14 cellular contexts compared by ENCODE assay signal in genomic region chr15:68062214-68062613, GRCh38.
"Had no signal": no experiment of that assay in that cellular context is flagged by ENCODE, and none has a peak within 500 bp of the region (broad histone marks: within the 10 kb centered on the region; RNA-seq: fewer than 3 reads in every experiment).

No MANE protein-coding gene starts in this region.

- H3K27me3 ChIP-seq: heart right ventricle had no signal

- DNase-seq: activated CD4-positive, alpha-beta T cell treated with anti-CD3 and anti-CD28 coated beads for 36 hours; activated CD8-positive, alpha-beta T cell treated with anti-CD3 and anti-CD28 coated beads, Interleukin-2, amount 10 ng/mL, durations not matched to agents 7 days and 5 days; activated naive CD4-positive, alpha-beta T cell treated with anti-CD3 and anti-CD28 coated beads, Interleukin-2, amount 10 ng/mL, durations not matched to agents 7 days and 5 days; amniotic stem cell; foreskin melanocyte; heart right ventricle; islet precursor cell; stimulated activated CD4-positive, alpha-beta T cell treated with anti-CD3 and anti-CD28 coated beads, Interleukin-15, amount 100 ng/mL, for 24 hours; stimulated activated CD4-positive, alpha-beta T cell treated with anti-CD3 and anti-CD28 coated beads, Interleukin-4, amount 100 ng/mL, for 24 hours; T1000 had no signal

- H3K4me1 ChIP-seq: parathyroid adenoma had no signal

- H3K27ac Mint-ChIP-seq: activated CD4-positive, alpha-beta T cell treated with anti-CD3 and anti-CD28 coated beads for 36 hours; activated CD8-positive, alpha-beta T cell treated with anti-CD3 and anti-CD28 coated beads, Interleukin-2, amount 10 ng/mL, durations not matched to agents 7 days and 5 days; activated naive CD4-positive, alpha-beta T cell treated with anti-CD3 and anti-CD28 coated beads, Interleukin-2, amount 10 ng/mL, durations not matched to agents 7 days and 5 days; activated T-helper 17 cell treated with anti-CD3 and anti-CD28 coated beads, Interleukin-2, amount 50 U/mL, for 72 hours had no signal

- H3K9me3 ChIP-seq: heart right ventricle had no signal

- ATAC-seq: activated CD4-positive, alpha-beta T cell treated with anti-CD3 and anti-CD28 coated beads for 36 hours; activated CD8-positive, alpha-beta T cell treated with anti-CD3 and anti-CD28 coated beads, Interleukin-2, amount 10 ng/mL, durations not matched to agents 7 days and 5 days; activated T-helper 17 cell treated with anti-CD3 and anti-CD28 coated beads, Interleukin-2, amount 50 U/mL, for 72 hours; heart right ventricle; left lobe of liver had no signal

- H3K27me3 Mint-ChIP-seq: activated CD4-positive, alpha-beta T cell treated with anti-CD3 and anti-CD28 coated beads for 36 hours; activated naive CD4-positive, alpha-beta T cell treated with anti-CD3 and anti-CD28 coated beads, Interleukin-2, amount 10 ng/mL, durations not matched to agents 7 days and 5 days; activated T-helper 17 cell treated with anti-CD3 and anti-CD28 coated beads, Interleukin-2, amount 50 U/mL, for 72 hours had no signal

- FAIRE-seq: endothelial cell of umbilical vein had no signal

- H3K27ac ChIP-seq: heart right ventricle, parathyroid adenoma had no signal

- H3K4me3 ChIP-seq: heart right ventricle had no signal

- H3K4me3 Mint-ChIP-seq: activated CD4-positive, alpha-beta T cell treated with anti-CD3 and anti-CD28 coated beads for 36 hours; activated CD8-positive, alpha-beta T cell treated with anti-CD3 and anti-CD28 coated beads, Interleukin-2, amount 10 ng/mL, durations not matched to agents 7 days and 5 days; activated naive CD4-positive, alpha-beta T cell treated with anti-CD3 and anti-CD28 coated beads, Interleukin-2, amount 10 ng/mL, durations not matched to agents 7 days and 5 days had no signal

- H3K9me3 Mint-ChIP-seq: activated naive CD4-positive, alpha-beta T cell treated with anti-CD3 and anti-CD28 coated beads, Interleukin-2, amount 10 ng/mL, durations not matched to agents 7 days and 5 days; activated T-helper 17 cell treated with anti-CD3 and anti-CD28 coated beads, Interleukin-2, amount 50 U/mL, for 72 hours had no signal
